In genomic region chr22:30361916-30362631, GRCh38 we compare ENCODE assay signal across 17 cellular contexts.
"Had no signal": no experiment of that assay in that cellular context is flagged by ENCODE, and none has a peak within 500 bp of the region (broad histone marks: within the 10 kb centered on the region; RNA-seq: fewer than 3 reads in every experiment).

No MANE protein-coding gene starts in this region.

- H3K36me3 ChIP-seq: thyroid gland, uterus had no signal

- H3K9me3 Mint-ChIP-seq: activated CD4-positive, alpha-beta memory T cell treated with anti-CD3 and anti-CD28 coated beads, Interleukin-2, amount 10 ng/mL, durations not matched to agents 7 days and 5 days; activated naive CD4-positive, alpha-beta T cell treated with anti-CD3 and anti-CD28 coated beads, Interleukin-2, amount 10 ng/mL, durations not matched to agents 7 days and 5 days; activated T-helper 2 cell treated with anti-CD3 and anti-CD28 coated beads, Interferon-gamma antibody, Interleukin-2, Interleukin-4, amounts not matched to agents 10 μg/mL and 5 μg/mL and 100 μg/mL, durations not matched to agents 14 hours and 24 hours and 36 hours; brain; central memory CD8-positive, alpha-beta T cell; naive B cell had no signal

- H3K4me1 ChIP-seq: uterus had no signal

- ATAC-seq: esophagus mucosa, left colon, right cardiac atrium had no signal

- H3K4me3 ChIP-seq: thyroid gland, uterus had no signal

- H3K4me3 Mint-ChIP-seq: activated CD4-positive, alpha-beta memory T cell treated with anti-CD3 and anti-CD28 coated beads, Interleukin-2, amount 10 ng/mL, durations not matched to agents 7 days and 5 days; activated naive CD4-positive, alpha-beta T cell treated with anti-CD3 and anti-CD28 coated beads, Interleukin-2, amount 10 ng/mL, durations not matched to agents 7 days and 5 days; brain; central memory CD8-positive, alpha-beta T cell had no signal

- H3K27me3 Mint-ChIP-seq: activated CD4-positive, alpha-beta memory T cell treated with anti-CD3 and anti-CD28 coated beads, Interleukin-2, amount 10 ng/mL, durations not matched to agents 7 days and 5 days; central memory CD8-positive, alpha-beta T cell; progenitor cell of endocrine pancreas had no signal

- DNase-seq: activated CD4-positive, alpha-beta memory T cell treated with anti-CD3 and anti-CD28 coated beads, Interleukin-2, amount 10 ng/mL, durations not matched to agents 7 days and 5 days; activated CD8-positive, alpha-beta memory T cell treated with anti-CD3 and anti-CD28 coated beads, Interleukin-2, amount 50 U/mL, for 48 hours; activated naive CD4-positive, alpha-beta T cell treated with anti-CD3 and anti-CD28 coated beads, Interleukin-2, amount 10 ng/mL, durations not matched to agents 7 days and 5 days; amygdala; cortex of kidney; left colon; naive B cell; nucleus accumbens; right cardiac atrium; small intestine; thyroid gland; uterus had no signal

- H3K27ac ChIP-seq: thyroid gland, uterus had no signal

- H3K27ac Mint-ChIP-seq: activated CD4-positive, alpha-beta memory T cell treated with anti-CD3 and anti-CD28 coated beads, Interleukin-2, amount 10 ng/mL, durations not matched to agents 7 days and 5 days; activated naive CD4-positive, alpha-beta T cell treated with anti-CD3 and anti-CD28 coated beads, Interleukin-2, amount 10 ng/mL, durations not matched to agents 7 days and 5 days; activated T-helper 2 cell treated with anti-CD3 and anti-CD28 coated beads, Interferon-gamma antibody, Interleukin-2, Interleukin-4, amounts not matched to agents 10 μg/mL and 5 μg/mL and 100 μg/mL, durations not matched to agents 14 hours and 24 hours and 36 hours; progenitor cell of endocrine pancreas had no signal

- H3K36me3 Mint-ChIP-seq: naive B cell had no signal

- H3K27me3 ChIP-seq: thyroid gland, uterus had no signal
